Comparison of ENCODE assay signal across 1 cellular context in the genomic region with DNA sequence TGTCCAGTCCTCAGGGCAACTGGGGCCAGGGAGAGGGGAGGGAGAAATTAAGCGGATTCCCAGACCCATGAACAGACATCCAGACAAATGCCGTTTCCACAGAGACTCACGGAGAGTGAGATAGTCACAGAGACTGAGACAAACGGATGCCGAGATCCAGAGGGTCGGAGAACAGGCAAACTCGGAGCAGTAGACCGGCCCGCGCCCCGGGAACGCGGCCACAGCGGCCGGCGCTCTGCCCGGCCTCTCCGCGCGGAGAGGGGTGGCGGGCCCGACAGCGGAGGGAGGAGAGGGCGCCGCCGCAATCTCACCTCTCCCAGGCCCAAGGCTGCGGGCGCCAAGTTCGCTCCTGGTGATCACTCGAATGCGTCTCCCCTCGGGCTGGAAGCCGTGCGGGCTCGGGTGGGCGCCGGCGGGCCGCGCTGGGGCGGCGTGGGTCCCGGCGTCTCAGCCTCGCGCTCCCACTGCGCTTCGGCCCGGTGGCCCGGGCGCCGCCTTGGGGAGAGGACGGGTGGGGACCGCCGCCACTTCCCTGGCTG.
A peak's percentile ranks its signal among the peaks of the same experiment; 100 is the strongest.
TF ChIP-seq lines count a peak whose summit lies in the region.

No MANE protein-coding gene starts in this region.

TF ChIP-seq in K562, 482 proteins besides CTCF, POLR2A, EP300 and RAD21 (continues in another document):
- TF ChIP-seq CGGBP1 (CRISPR knock-in tag; IDR thresholded peaks at IDR 0.05): no peak
- no peak for TF ChIP-seq KLF10 (CRISPR knock-in tag; IDR thresholded peaks at IDR 0.05)
- no peak for TF ChIP-seq ZNF224 (CRISPR knock-in tag; IDR thresholded peaks at IDR 0.05)
- TF ChIP-seq MYBL2 (IDR thresholded peaks at IDR 0.05; ENCODE audit: low read depth): no peak
- TF ChIP-seq MYBL2 (CRISPR knock-in tag; IDR thresholded peaks at IDR 0.05; ENCODE audit: borderline replicate concordance): 0 out of 2 replicates have a peak, but pooled peaks have one; percentile 55
- TF ChIP-seq L3MBTL2 (IDR thresholded peaks at IDR 0.05): peak; percentile 80
- no peak for TF ChIP-seq RHOXF2B (CRISPR knock-in tag; conservative IDR thresholded peaks at IDR 0.05)
- TF ChIP-seq POLR2H (tag; IDR thresholded peaks at IDR 0.05; ENCODE audit: low read depth): no peak
- TF ChIP-seq CTBP1 (IDR thresholded peaks at IDR 0.05; ENCODE audit: borderline replicate concordance): peak; percentile 75
- TF ChIP-seq SP2 (IDR thresholded peaks at IDR 0.05; ENCODE audit: extremely low read depth, low read depth, low read length, poor library complexity, severe bottlenecking): no peak
- TF ChIP-seq PCBP2 (IDR thresholded peaks at IDR 0.05; ENCODE audit: low read depth, low read length, poor library complexity, severe bottlenecking): no peak
- TF ChIP-seq YBX1 (IDR thresholded peaks at IDR 0.05): no peak
- TF ChIP-seq, protein P1, sequence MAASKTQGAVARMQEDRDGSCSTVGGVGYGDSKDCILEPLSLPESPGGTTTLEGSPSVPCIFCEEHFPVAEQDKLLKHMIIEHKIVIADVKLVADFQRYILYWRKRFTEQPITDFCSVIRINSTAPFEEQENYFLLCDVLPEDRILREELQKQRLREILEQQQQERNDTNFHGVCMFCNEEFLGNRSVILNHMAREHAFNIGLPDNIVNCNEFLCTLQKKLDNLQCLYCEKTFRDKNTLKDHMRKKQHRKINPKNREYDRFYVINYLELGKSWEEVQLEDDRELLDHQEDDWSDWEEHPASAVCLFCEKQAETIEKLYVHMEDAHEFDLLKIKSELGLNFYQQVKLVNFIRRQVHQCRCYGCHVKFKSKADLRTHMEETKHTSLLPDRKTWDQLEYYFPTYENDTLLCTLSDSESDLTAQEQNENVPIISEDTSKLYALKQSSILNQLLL (CRISPR knock-in tag; IDR thresholded peaks at IDR 0.05; ENCODE audit: borderline replicate concordance): no peak
- TF ChIP-seq MCM3 (IDR thresholded peaks at IDR 0.05): no peak
- no peak; the same call in 1 of the 2 replicates for TF ChIP-seq TARDBP (IDR thresholded peaks at IDR 0.05)
- TF ChIP-seq KDM5B (IDR thresholded peaks at IDR 0.05; ENCODE audit: insufficient replicate concordance, low read depth, low read length): peak; percentile 46
- TF ChIP-seq, protein P2, sequence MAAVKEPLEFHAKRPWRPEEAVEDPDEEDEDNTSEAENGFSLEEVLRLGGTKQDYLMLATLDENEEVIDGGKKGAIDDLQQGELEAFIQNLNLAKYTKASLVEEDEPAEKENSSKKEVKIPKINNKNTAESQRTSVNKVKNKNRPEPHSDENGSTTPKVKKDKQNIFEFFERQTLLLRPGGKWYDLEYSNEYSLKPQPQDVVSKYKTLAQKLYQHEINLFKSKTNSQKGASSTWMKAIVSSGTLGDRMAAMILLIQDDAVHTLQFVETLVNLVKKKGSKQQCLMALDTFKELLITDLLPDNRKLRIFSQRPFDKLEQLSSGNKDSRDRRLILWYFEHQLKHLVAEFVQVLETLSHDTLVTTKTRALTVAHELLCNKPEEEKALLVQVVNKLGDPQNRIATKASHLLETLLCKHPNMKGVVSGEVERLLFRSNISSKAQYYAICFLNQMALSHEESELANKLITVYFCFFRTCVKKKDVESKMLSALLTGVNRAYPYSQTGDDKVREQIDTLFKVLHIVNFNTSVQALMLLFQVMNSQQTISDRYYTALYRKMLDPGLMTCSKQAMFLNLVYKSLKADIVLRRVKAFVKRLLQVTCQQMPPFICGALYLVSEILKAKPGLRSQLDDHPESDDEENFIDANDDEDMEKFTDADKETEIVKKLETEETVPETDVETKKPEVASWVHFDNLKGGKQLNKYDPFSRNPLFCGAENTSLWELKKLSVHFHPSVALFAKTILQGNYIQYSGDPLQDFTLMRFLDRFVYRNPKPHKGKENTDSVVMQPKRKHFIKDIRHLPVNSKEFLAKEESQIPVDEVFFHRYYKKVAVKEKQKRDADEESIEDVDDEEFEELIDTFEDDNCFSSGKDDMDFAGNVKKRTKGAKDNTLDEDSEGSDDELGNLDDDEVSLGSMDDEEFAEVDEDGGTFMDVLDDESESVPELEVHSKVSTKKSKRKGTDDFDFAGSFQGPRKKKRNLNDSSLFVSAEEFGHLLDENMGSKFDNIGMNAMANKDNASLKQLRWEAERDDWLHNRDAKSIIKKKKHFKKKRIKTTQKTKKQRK (IDR thresholded peaks at IDR 0.05; ENCODE audit: borderline replicate concordance, low read depth, low read length): no peak
- TF ChIP-seq COPS2 (conservative IDR thresholded peaks at IDR 0.05): no peak
- TF ChIP-seq SMARCB1 (IDR thresholded peaks at IDR 0.05; ENCODE audit: insufficient read length, low read depth): no peak
- TF ChIP-seq HDAC2 (IDR thresholded peaks at IDR 0.05): peak; percentile 5; the same call in 1 of the 2 replicates
- TF ChIP-seq ARID2 (IDR thresholded peaks at IDR 0.05): no peak
- TF ChIP-seq SMARCE1 (IDR thresholded peaks at IDR 0.05): no peak
- no peak for TF ChIP-seq TRIM24 (IDR thresholded peaks at IDR 0.05)
- 0 out of 2 replicates have a peak, but pooled peaks have one; percentile 29 for TF ChIP-seq NFRKB (IDR thresholded peaks at IDR 0.05; ENCODE audit: low read depth)
- no peak for TF ChIP-seq HMGN3 (IDR thresholded peaks at IDR 0.05; ENCODE audit: borderline replicate concordance, extremely low read depth, insufficient read length, low read depth, low read length)
- TF ChIP-seq ETS1 (conservative IDR thresholded peaks at IDR 0.05; ENCODE audit: control insufficient read depth, low read depth, low read length): no peak; the same call in none of the 2 replicates
- no peak for TF ChIP-seq NFE2L1 (tag; IDR thresholded peaks at IDR 0.05; ENCODE audit: borderline replicate concordance, low read depth)
- no peak for TF ChIP-seq MTA2 (IDR thresholded peaks at IDR 0.05; ENCODE audit: low read depth)
- no peak for TF ChIP-seq ZBED1 (IDR thresholded peaks at IDR 0.05)
- TF ChIP-seq BRF1 (IDR thresholded peaks at IDR 0.05; ENCODE audit: borderline replicate concordance, extremely low read depth, insufficient read length): no peak
- TF ChIP-seq HMG20B (CRISPR knock-in tag; IDR thresholded peaks at IDR 0.05): no peak
- TF ChIP-seq, protein P3, sequence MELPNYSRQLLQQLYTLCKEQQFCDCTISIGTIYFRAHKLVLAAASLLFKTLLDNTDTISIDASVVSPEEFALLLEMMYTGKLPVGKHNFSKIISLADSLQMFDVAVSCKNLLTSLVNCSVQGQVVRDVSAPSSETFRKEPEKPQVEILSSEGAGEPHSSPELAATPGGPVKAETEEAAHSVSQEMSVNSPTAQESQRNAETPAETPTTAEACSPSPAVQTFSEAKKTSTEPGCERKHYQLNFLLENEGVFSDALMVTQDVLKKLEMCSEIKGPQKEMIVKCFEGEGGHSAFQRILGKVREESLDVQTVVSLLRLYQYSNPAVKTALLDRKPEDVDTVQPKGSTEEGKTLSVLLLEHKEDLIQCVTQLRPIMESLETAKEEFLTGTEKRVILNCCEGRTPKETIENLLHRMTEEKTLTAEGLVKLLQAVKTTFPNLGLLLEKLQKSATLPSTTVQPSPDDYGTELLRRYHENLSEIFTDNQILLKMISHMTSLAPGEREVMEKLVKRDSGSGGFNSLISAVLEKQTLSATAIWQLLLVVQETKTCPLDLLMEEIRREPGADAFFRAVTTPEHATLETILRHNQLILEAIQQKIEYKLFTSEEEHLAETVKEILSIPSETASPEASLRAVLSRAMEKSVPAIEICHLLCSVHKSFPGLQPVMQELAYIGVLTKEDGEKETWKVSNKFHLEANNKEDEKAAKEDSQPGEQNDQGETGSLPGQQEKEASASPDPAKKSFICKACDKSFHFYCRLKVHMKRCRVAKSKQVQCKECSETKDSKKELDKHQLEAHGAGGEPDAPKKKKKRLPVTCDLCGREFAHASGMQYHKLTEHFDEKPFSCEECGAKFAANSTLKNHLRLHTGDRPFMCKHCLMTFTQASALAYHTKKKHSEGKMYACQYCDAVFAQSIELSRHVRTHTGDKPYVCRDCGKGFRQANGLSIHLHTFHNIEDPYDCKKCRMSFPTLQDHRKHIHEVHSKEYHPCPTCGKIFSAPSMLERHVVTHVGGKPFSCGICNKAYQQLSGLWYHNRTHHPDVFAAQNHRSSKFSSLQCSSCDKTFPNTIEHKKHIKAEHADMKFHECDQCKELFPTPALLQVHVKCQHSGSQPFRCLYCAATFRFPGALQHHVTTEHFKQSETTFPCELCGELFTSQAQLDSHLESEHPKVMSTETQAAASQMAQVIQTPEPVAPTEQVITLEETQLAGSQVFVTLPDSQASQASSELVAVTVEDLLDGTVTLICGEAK (IDR thresholded peaks at IDR 0.05): 0 out of 2 replicates have a peak, but pooled peaks have one; percentile 14
- TF ChIP-seq, protein P3 (CRISPR knock-in tag; IDR thresholded peaks at IDR 0.05): no peak
- no peak for TF ChIP-seq NR2F6 (CRISPR knock-in tag; IDR thresholded peaks at IDR 0.05)
- TF ChIP-seq MXI1 (IDR thresholded peaks at IDR 0.05; ENCODE audit: low read depth, low read length): no peak
- no peak for TF ChIP-seq RFX1 (IDR thresholded peaks at IDR 0.05)
- TF ChIP-seq PPARD (CRISPR knock-in tag; IDR thresholded peaks at IDR 0.05): no peak
- no peak for TF ChIP-seq BRF2 (IDR thresholded peaks at IDR 0.05; ENCODE audit: borderline replicate concordance, insufficient read depth, insufficient read length)
- TF ChIP-seq STAT5B (CRISPR knock-in tag; IDR thresholded peaks at IDR 0.05): no peak
